In the genomic region with DNA sequence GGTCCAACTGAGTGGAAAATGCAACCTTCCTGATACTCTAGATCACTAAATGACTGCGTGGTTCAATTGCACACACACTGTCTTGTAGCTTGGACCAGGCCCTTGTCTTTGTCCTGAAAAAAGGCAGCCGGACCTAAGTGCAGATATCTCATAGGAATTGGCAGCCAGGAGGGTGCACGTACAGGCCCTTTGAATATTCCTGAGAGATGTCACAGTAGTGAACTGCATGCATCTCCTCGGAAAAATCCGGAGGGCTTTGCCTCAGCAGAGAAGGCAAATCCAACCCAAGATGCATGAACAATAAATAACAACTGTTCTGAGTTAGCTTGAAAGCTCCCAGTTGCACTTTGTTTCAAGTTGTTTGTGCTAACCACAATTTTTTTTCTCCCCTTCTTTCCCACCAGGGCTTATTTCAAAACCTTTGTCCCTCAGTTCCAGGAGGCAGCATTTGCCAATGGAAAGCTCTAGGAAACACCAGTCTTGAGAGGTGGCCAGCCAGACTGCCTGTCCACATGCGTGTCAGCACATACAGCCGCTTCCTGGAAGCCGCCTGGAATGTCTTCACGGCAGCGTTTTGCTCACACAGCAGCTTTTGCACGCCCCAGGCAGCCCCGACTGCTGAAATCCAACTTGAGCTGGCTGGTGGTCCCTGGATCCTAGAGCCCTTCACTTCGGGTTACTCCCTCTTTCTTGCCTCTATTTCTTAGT, we compare ENCODE assay signal across 9 cellular contexts. TPM values are rescaled to one million over a fixed set of nuclear protein-coding genes. Genes with fewer than 3 reads are reported as not detected.
DNase-seq lines count a peak whose midpoint lies in the region; ATAC-seq, FAIRE-seq and TF ChIP-seq lines count a peak whose summit lies in the region.
"Had no signal": no experiment of that assay in that cellular context is flagged by ENCODE, and none has a peak within 500 bp of the region (broad histone marks: within the 10 kb centered on the region; RNA-seq: fewer than 3 reads in every experiment).

No MANE protein-coding gene starts in this region.

- no peak for FAIRE-seq in GM19239 (lab: Jason Lieb, UNC)

- ATAC-seq in esophagus mucosa, result peak; percentile 61
- ATAC-seq in HG03175 (IDR thresholded peaks at IDR 0.05; ENCODE audit: unreplicated experiment), result no peak

- no peak for TF ChIP-seq POLR2A in Peyer's patch (IDR thresholded peaks at IDR 0.05)
- TF ChIP-seq POLR2A in uterus (IDR thresholded peaks at IDR 0.05), result no peak

- H3K36me3 ChIP-seq in Peyer's patch, result no peaks in the 10 kb centered on the region
- no peaks in the 10 kb centered on the region for H3K36me3 ChIP-seq in uterus

- peak overlapping the region in 3 of 4 donors; percentile 26 to 40 (median 33) for H3K27ac ChIP-seq in Peyer's patch
- peak overlapping the region; percentile 73 to 75 for H3K27ac ChIP-seq in uterus

- H3K4me1 ChIP-seq in Peyer's patch (peaks cover 0 to 23% (median 2%) of the 10 kb centered on the region in 4 donors), uterus (peaks cover 0 to 9% of the 10 kb centered on the region in 2 donors)

- intact Hi-C loops in uterus (cut with DNase I; ENCODE audit: low total_unique reads), result no loop called here

- DNase-seq in Peyer's patch (peak in 2 of 3 donors; percentile 50 to 70), myocyte (ENCODE audit: low read depth) (peak; percentile 94), uterus (peak; percentile 81 to 84), RKO (ENCODE audit: low spot score) (no peak), GM19239 (ENCODE audit: insufficient read length, low spot score) (no peak)
- DNase-seq: activated naive CD8-positive, alpha-beta T cell treated with anti-CD3 and anti-CD28 coated beads, Interleukin-2, amount 10 ng/mL, durations not matched to agents 7 days and 5 days; T-helper 1 cell had no signal

- H3K27me3 ChIP-seq in Peyer's patch (no peaks in the 10 kb centered on the region), uterus (no peaks in the 10 kb centered on the region)

- TF ChIP-seq CTCF in Peyer's patch (IDR thresholded peaks at IDR 0.05) (no peak), uterus (IDR thresholded peaks at IDR 0.05) (peak in 1 of 4 experiments; percentile 26)

- H3K9me3 ChIP-seq in Peyer's patch, result no peaks in the 10 kb centered on the region
- no peaks in the 10 kb centered on the region for H3K9me3 ChIP-seq in uterus

- H3K4me3 ChIP-seq in Peyer's patch (no peak overlapping the region), uterus (no peak overlapping the region)

RNA-seq across cellular contexts. Expression of gene FOSL2, which starts 54.5 kb away (rescaled TPM):
- total RNA-seq in Peyer's patch (100 to 1,000 TPM in 3 of 4 donors, 10 to 100 TPM in 1; 46.2 to 239 (median 207) TPM), esophagus mucosa (166 TPM), myocyte (106 and 124 TPM in 2 replicates), uterus (100 to 1,000 TPM in 1 of 4 donors, 10 to 100 TPM in 3; 39.8 to 134 (median 58.7) TPM)
- polyA plus RNA-seq in myocyte (2012), result 58.3 TPM

Comparison
In these comparisons a context has a peak if more than half of its experiments do, and no peak if none do; other contexts are left out.
1. DNase-seq: peak in Peyer's patch (2 of 3), myocyte (single experiment) and uterus (2 of 2); none in RKO (single experiment) and GM19239 (single experiment).